12 cellular contexts compared by ENCODE assay signal in genomic region chr5:10421841-10422691, GRCh38. TPM values are rescaled to one million over a fixed set of nuclear protein-coding genes. Genes with fewer than 3 reads are reported as not detected.
DNase-seq lines count a peak whose midpoint lies in the region; ATAC-seq, FAIRE-seq and TF ChIP-seq lines count a peak whose summit lies in the region.
"Had no signal": no experiment of that assay in that cellular context is flagged by ENCODE, and none has a peak within 500 bp of the region (broad histone marks: within the 10 kb centered on the region; RNA-seq: fewer than 3 reads in every experiment).

No MANE protein-coding gene starts in this region.

- in situ Hi-C loops in mammary epithelial cell (cut with MboI; ENCODE audit: low sequenced_read_pairs in 2 of 2), result no loop called here

- dilution Hi-C loops in endothelial cell of umbilical vein (cut with MboI; ENCODE audit: extremely low pct_ligation_motif_present, low sequenced_read_pairs), result loop anchor here (25.0 kb wide), 1 partner anchor 160 kb away; the partner anchor contains the start of gene CCT5
- dilution Hi-C loops in mammary epithelial cell (cut with HindIII; ENCODE audit: low sequenced_read_pairs), result no loop called here

- no peak for DNase-seq in T-helper 2 cell treated with Interferon-gamma antibody and Interleukin-4, amounts not matched to agents 5 μg/mL and 100 μg/mL, for 36 hours (ENCODE audit: low spot score)
- DNase-seq in T-helper 2 cell (no peak), SKM-1 (lab: John Stamatoyannopoulos, UW; ENCODE audit: unreplicated experiment) (peak; percentile 76), endothelial cell of umbilical vein (ENCODE audit: low read depth, low spot score) (peak; percentile 82), osteoblast (ENCODE audit: insufficient read length, low spot score, missing footprints) (no peak), mammary epithelial cell (no peak)
- no peak for DNase-seq in NK-92 treated with Interleukin-12 subunit alpha and Interleukin-12 subunit beta, amount 100 ng/mL, for 24 hours (lab: John Stamatoyannopoulos, UW)
- DNase-seq: activated T-cell treated with anti-CD3 and anti-CD28 coated beads, Interleukin-2, amount 50 U/mL, for 4 hours; MM.1S; stimulated activated CD8-positive, alpha-beta memory T cell treated with anti-CD3 and anti-CD28 coated beads, Interleukin-4, amount 100 ng/mL, for 48 hours had no signal

- POLR2A ChIA-PET in endothelial cell of umbilical vein (lab: Charles Lee), result no interaction called here

- H3K4me1 ChIP-seq in endothelial cell of umbilical vein (ENCODE audit: control insufficient read depth, extremely low read depth, insufficient read depth, low read length) (peaks cover 29% of the 10 kb centered on the region), osteoblast (ENCODE audit: insufficient read depth, low read length) (peaks cover 14% of the 10 kb centered on the region), mammary epithelial cell (ENCODE audit: insufficient read depth, low read length) (no peaks in the 10 kb centered on the region)

- no peaks in the 10 kb centered on the region for H3K79me2 ChIP-seq in endothelial cell of umbilical vein (ENCODE audit: control insufficient read depth, insufficient read depth, low read length)
- no peaks in the 10 kb centered on the region for H3K79me2 ChIP-seq in osteoblast (ENCODE audit: insufficient read depth, low read length)
- H3K79me2 ChIP-seq in mammary epithelial cell (ENCODE audit: insufficient read depth, low read length), result no peaks in the 10 kb centered on the region

- H3K9me3 ChIP-seq in endothelial cell of umbilical vein (replicated peaks; ENCODE audit: control insufficient read depth, insufficient read depth, low read length) (no peaks in the 10 kb centered on the region), osteoblast (ENCODE audit: low read depth, low read length) (no peaks in the 10 kb centered on the region), mammary epithelial cell (replicated peaks; ENCODE audit: insufficient read depth, low read length) (no peaks in the 10 kb centered on the region)

- 92% methylated on average over 12 of the region's 12 CpGs for WGBS in mammary epithelial cell (ENCODE audit: low coverage, missing lambda C conversion rate)

- H2AFZ ChIP-seq in endothelial cell of umbilical vein (ENCODE audit: low read depth, low read length), result no peak overlapping the region
- no peak overlapping the region for H2AFZ ChIP-seq in osteoblast (ENCODE audit: low read length)
- H2AFZ ChIP-seq in mammary epithelial cell (ENCODE audit: low read depth, low read length), result no peak overlapping the region

- H3K27ac ChIP-seq in endothelial cell of umbilical vein (ENCODE audit: insufficient read depth, low read depth, low read length) (peak overlapping the region; percentile 44), osteoblast (ENCODE audit: low read depth, low read length) (peak overlapping the region; percentile 19), mammary epithelial cell (ENCODE audit: insufficient read depth, low read depth, low read length) (no peak overlapping the region)
- H3K27ac ChIP-seq: 22Rv1 had no signal

- H3K27me3 ChIP-seq in endothelial cell of umbilical vein (ENCODE audit: control insufficient read depth in 2 of 2, insufficient read depth in 2 of 2, low read length in 2 of 2), result no peaks in the 10 kb centered on the region
- no peaks in the 10 kb centered on the region for H3K27me3 ChIP-seq in osteoblast (ENCODE audit: insufficient read depth, low read length)
- H3K27me3 ChIP-seq in mammary epithelial cell (ENCODE audit: insufficient read depth, low read length), result no peaks in the 10 kb centered on the region

- no peak overlapping the region for H3K4me3 Mint-ChIP-seq in T-helper 2 cell treated with Interferon-gamma antibody and Interleukin-4, amounts not matched to agents 5 μg/mL and 100 μg/mL, for 36 hours
- H3K4me3 Mint-ChIP-seq: activated T-cell treated with anti-CD3 and anti-CD28 coated beads, Interleukin-2, amount 50 U/mL, for 4 hours had no signal

- CTCF ChIA-PET in endothelial cell of umbilical vein (lab: Charles Lee), result interaction anchor here (0.7 to 8.2 kb wide), 5 partner anchors 19 to 205 kb away, joined by 3 to 87 read pairs (median 3); no protein-coding TSS in a partner anchor
- CTCF ChIA-PET in mammary epithelial cell (lab: Charles Lee; ENCODE audit: low non-redundant PET), result no interaction called here

- intact Hi-C loops in endothelial cell of umbilical vein (cut with micrococcal nuclease) (loop anchor here (2.0 kb wide), 1 partner anchor 69 kb away; the partner anchor contains the start of gene MARCHF6), mammary epithelial cell (cut with micrococcal nuclease) (no loop called here)

- FAIRE-seq in endothelial cell of umbilical vein (lab: Jason Lieb, UNC), result peak; percentile 78

- TF ChIP-seq CTCF in endothelial cell of umbilical vein (IDR thresholded peaks at IDR 0.05; ENCODE audit: extremely low read depth in 1 of 2, insufficient read depth in 1 of 2, low read depth in 1 of 2, low read length in 2 of 2), result no peak
- no peak for TF ChIP-seq CTCF in osteoblast (IDR thresholded peaks at IDR 0.05; ENCODE audit: extremely low read depth, low read depth, low read length)
- no peak for TF ChIP-seq CTCF in mammary epithelial cell (conservative IDR thresholded peaks at IDR 0.05 in 1 of 2, IDR thresholded peaks at IDR 0.05 in 1 of 2; ENCODE audit: extremely low read depth in 1 of 2, insufficient read depth in 1 of 2, low read depth in 1 of 2, low read length in 2 of 2)

- peaks cover 26% of the 10 kb centered on the region for H3K4me1 Mint-ChIP-seq in T-helper 2 cell treated with Interferon-gamma antibody and Interleukin-4, amounts not matched to agents 5 μg/mL and 100 μg/mL, for 36 hours (ENCODE audit: low read depth)

- H3K4me3 ChIP-seq in endothelial cell of umbilical vein (replicated peaks in 1 of 3; ENCODE audit: insufficient read depth in 1 of 3, low read depth in 1 of 3, low read length in 3 of 3), result peak overlapping the region in 1 of 3 experiments; percentile 30
- no peak overlapping the region for H3K4me3 ChIP-seq in osteoblast (ENCODE audit: insufficient read depth, low read length)
- H3K4me3 ChIP-seq in mammary epithelial cell (replicated peaks in 1 of 3; ENCODE audit: insufficient read depth in 1 of 3, low read depth in 2 of 3, low read length in 3 of 3), result no peak overlapping the region

- no peaks in the 10 kb centered on the region for H3K9me3 Mint-ChIP-seq in T-helper 2 cell treated with Interferon-gamma antibody and Interleukin-4, amounts not matched to agents 5 μg/mL and 100 μg/mL, for 36 hours
- H3K9me3 Mint-ChIP-seq: activated T-cell treated with anti-CD3 and anti-CD28 coated beads, Interleukin-2, amount 50 U/mL, for 4 hours had no signal

- peaks cover 62% of the 10 kb centered on the region for H3K36me3 Mint-ChIP-seq in T-helper 2 cell treated with Interferon-gamma antibody and Interleukin-4, amounts not matched to agents 5 μg/mL and 100 μg/mL, for 36 hours (ENCODE audit: low read depth)

- H3K9ac ChIP-seq in endothelial cell of umbilical vein (replicated peaks; ENCODE audit: extremely low read depth, insufficient read depth, low read length), result peak overlapping the region; percentile 7
- no peak overlapping the region for H3K9ac ChIP-seq in mammary epithelial cell (ENCODE audit: insufficient read depth, low read length)

- H3K36me3 ChIP-seq in endothelial cell of umbilical vein (ENCODE audit: control insufficient read depth in 2 of 2, extremely low read depth in 1 of 2, insufficient read depth in 2 of 2, low read length in 2 of 2), result peaks cover 16 to 24% of the 10 kb centered on the region in 2 experiments
- H3K36me3 ChIP-seq in osteoblast (ENCODE audit: insufficient read depth, low read length), result peaks cover 81% of the 10 kb centered on the region
- H3K36me3 ChIP-seq in mammary epithelial cell (ENCODE audit: insufficient read depth, low read length), result peaks cover 43% of the 10 kb centered on the region

- H3K9me1 ChIP-seq in endothelial cell of umbilical vein (replicated peaks; ENCODE audit: control insufficient read depth, extremely low read depth, insufficient read depth, low read length), result no peaks in the 10 kb centered on the region

- peak overlapping the region; percentile 77 for H3K4me2 ChIP-seq in endothelial cell of umbilical vein (ENCODE audit: insufficient read depth, low read length)
- no peak overlapping the region for H3K4me2 ChIP-seq in osteoblast (ENCODE audit: insufficient read depth, low read length)
- no peak overlapping the region for H3K4me2 ChIP-seq in mammary epithelial cell (ENCODE audit: insufficient read depth, low read depth, low read length)

- H3K27ac Mint-ChIP-seq in T-helper 2 cell treated with Interferon-gamma antibody and Interleukin-4, amounts not matched to agents 5 μg/mL and 100 μg/mL, for 36 hours, result peak overlapping the region; percentile 29

- TF ChIP-seq POLR2A in endothelial cell of umbilical vein (IDR thresholded peaks at IDR 0.05; ENCODE audit: low read depth, low read length), result no peak

- H4K20me1 ChIP-seq in endothelial cell of umbilical vein (replicated peaks; ENCODE audit: control insufficient read depth, extremely low read depth, insufficient read depth, low read length), result no peaks in the 10 kb centered on the region
- no peaks in the 10 kb centered on the region for H4K20me1 ChIP-seq in osteoblast (ENCODE audit: insufficient read depth, low read length)
- no peaks in the 10 kb centered on the region for H4K20me1 ChIP-seq in mammary epithelial cell (ENCODE audit: insufficient read depth, low read length)

- ATAC-seq in GM21447 (IDR thresholded peaks at IDR 0.05; ENCODE audit: unreplicated experiment), result no peak
- ATAC-seq: activated T-cell treated with anti-CD3 and anti-CD28 coated beads, Interleukin-2, amount 50 U/mL, for 4 hours had no signal

- H3K27me3 Mint-ChIP-seq in T-helper 2 cell treated with Interferon-gamma antibody and Interleukin-4, amounts not matched to agents 5 μg/mL and 100 μg/mL, for 36 hours (ENCODE audit: low read depth), result no peaks in the 10 kb centered on the region

- BruUV-seq in endothelial cell of umbilical vein (replicated peaks; lab: Mats Ljungman, UMichigan), result no TSS peak
- no TSS peak for BruUV-seq in mammary epithelial cell (replicated peaks; lab: Mats Ljungman, UMichigan)

TF ChIP-seq in endothelial cell of umbilical vein, 7 proteins besides CTCF, POLR2A, EP300 and RAD21 (continues in another document):
- TF ChIP-seq GATA2 (IDR thresholded peaks at IDR 0.05; ENCODE audit: insufficient read depth, insufficient read length, low read depth, low read length), result peak; percentile 70

RNA-seq across cellular contexts. Expression of gene ROPN1L, which starts 19.6 kb away (rescaled TPM):
- total RNA-seq in endothelial cell of umbilical vein (0.55 and 0.60 TPM in 2 replicates), osteoblast (0.59 and 0.72 TPM in 2 replicates), mammary epithelial cell (under 1 TPM; 0.17 to 0.24 TPM)
- polyA plus RNA-seq in endothelial cell of umbilical vein (0.13 and 0.30 TPM in 2 replicates), mammary epithelial cell (0.18 TPM)
- polyA plus RNA-seq in endothelial cell of umbilical vein (2011; cell fraction: cytosol; rRNA removed), result 0.28 and 0.34 TPM in 2 replicates
- polyA plus RNA-seq in endothelial cell of umbilical vein (2011; cell fraction: nucleus; rRNA removed), result 0.48 and 0.70 TPM in 2 replicates
- polyA plus RNA-seq in endothelial cell of umbilical vein (2012), result 0.24 TPM in 1 of 2 replicates, not detected in the other
- polyA minus RNA-seq in endothelial cell of umbilical vein (0.74 TPM in 1 of 2 replicates, not detected in the other), mammary epithelial cell (not detected)
- polyA minus RNA-seq in endothelial cell of umbilical vein (2011; cell fraction: cytosol; rRNA and poly(A)+ RNA removed), result not detected
- polyA minus RNA-seq in endothelial cell of umbilical vein (2011; cell fraction: nucleus; rRNA and poly(A)+ RNA removed), result 1.5 and 2.5 TPM in 2 replicates

Comparison
In these comparisons a context has a peak if more than half of its experiments do, and no peak if none do; other contexts are left out.
1. DNase-seq: peak in SKM-1 (single experiment) and endothelial cell of umbilical vein (single experiment); none in T-helper 2 cell treated with Interferon-gamma antibody and Interleukin-4, amounts not matched to agents 5 μg/mL and 100 μg/mL, for 36 hours (single experiment), T-helper 2 cell (0 of 5), osteoblast (single experiment), NK-92 treated with Interleukin-12 subunit alpha and Interleukin-12 subunit beta, amount 100 ng/mL, for 24 hours (single experiment) and mammary epithelial cell (single experiment).